8 cellular contexts compared by ENCODE assay signal in the genomic region with DNA sequence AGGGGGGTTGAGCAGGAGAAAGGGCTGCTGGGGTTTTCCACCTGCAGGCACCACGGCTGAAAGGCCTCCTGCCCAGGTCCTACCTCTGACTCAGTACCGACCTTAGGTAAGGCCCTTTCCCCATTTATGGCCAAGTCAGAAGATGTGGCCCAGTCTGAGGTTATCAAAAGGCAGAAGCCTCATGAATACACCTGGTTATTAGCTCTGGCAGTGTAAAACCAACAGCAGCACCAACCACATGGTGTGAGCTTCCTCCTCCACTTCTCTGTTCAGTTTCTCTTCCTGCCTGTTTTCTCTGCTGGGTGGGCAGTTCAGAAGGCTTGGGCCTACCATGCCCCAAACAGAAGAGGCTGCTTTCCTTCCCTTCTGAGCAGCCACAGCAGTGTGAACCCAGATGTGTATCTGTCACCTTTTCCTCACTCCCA.
DNase-seq lines count a peak whose midpoint lies in the region; ATAC-seq and TF ChIP-seq lines count a peak whose summit lies in the region.

No MANE protein-coding gene starts in this region.

- H3K4me3 Mint-ChIP-seq in activated naive CD8-positive, alpha-beta T cell treated with anti-CD3 and anti-CD28 coated beads for 36 hours = no peak overlapping the region
- no peak overlapping the region for H3K4me3 Mint-ChIP-seq in activated CD4-positive, alpha-beta memory T cell treated with anti-CD3 and anti-CD28 coated beads, Interleukin-2, amount 10 ng/mL, durations not matched to agents 7 days and 5 days

- TF ChIP-seq CTCF in GM13976 (IDR thresholded peaks at IDR 0.05; ENCODE audit: borderline replicate concordance, control extremely low read depth, extremely low read depth, insufficient read depth, missing control alignments) (no peak), body of pancreas (IDR thresholded peaks at IDR 0.05) (no peak)

- intact Hi-C loops in body of pancreas (cut with DNase I) = no loop called here

- ATAC-seq in GM19468 (IDR thresholded peaks at IDR 0.05; ENCODE audit: extremely low read depth, unreplicated experiment) = peak; percentile 45
- peak; percentile 80 for ATAC-seq in HG03159 (IDR thresholded peaks at IDR 0.05; ENCODE audit: unreplicated experiment)
- ATAC-seq in body of pancreas = no peak

- peaks cover 49% of the 10 kb centered on the region for H3K4me1 Mint-ChIP-seq in activated naive CD8-positive, alpha-beta T cell treated with anti-CD3 and anti-CD28 coated beads for 36 hours
- H3K4me1 Mint-ChIP-seq in activated CD4-positive, alpha-beta memory T cell treated with anti-CD3 and anti-CD28 coated beads, Interleukin-2, amount 10 ng/mL, durations not matched to agents 7 days and 5 days = peaks cover 26% of the 10 kb centered on the region

- WGBS in body of pancreas, 2 donors = 73 to 88% methylated on average over 2 of the region's 2 CpGs

- DNase-seq in GM13976 (ENCODE audit: low spot score) = peak; percentile 42
- peak; percentile 29 for DNase-seq in activated naive CD8-positive, alpha-beta T cell treated with anti-CD3 and anti-CD28 coated beads for 36 hours
- DNase-seq in superior temporal gyrus (ENCODE audit: extremely low spot score) = no peak
- no peak for DNase-seq in activated CD4-positive, alpha-beta memory T cell treated with anti-CD3 and anti-CD28 coated beads, Interleukin-2, amount 10 ng/mL, durations not matched to agents 7 days and 5 days
- DNase-seq in body of pancreas = no peak
- no peak for DNase-seq in NCI-H1436 treated with DMSO at 0.1 percent for 48 hours (lab: John Stamatoyannopoulos, UW)

- POLR2A ChIA-PET in activated CD4-positive, alpha-beta memory T cell treated with anti-CD3 and anti-CD28 coated beads, Interleukin-2, amount 10 ng/mL, durations not matched to agents 7 days and 5 days (lab: Charles Lee) = no interaction called here

- H3K4me3 ChIP-seq in body of pancreas = no peak overlapping the region

- in situ Hi-C loops in GM13976 (cut with MboI; ENCODE audit: low sequenced_read_pairs, unreplicated experiment) = no loop called here

- H3K27me3 Mint-ChIP-seq in activated naive CD8-positive, alpha-beta T cell treated with anti-CD3 and anti-CD28 coated beads for 36 hours = peaks cover 6% of the 10 kb centered on the region
- peaks cover 34% of the 10 kb centered on the region for H3K27me3 Mint-ChIP-seq in activated CD4-positive, alpha-beta memory T cell treated with anti-CD3 and anti-CD28 coated beads, Interleukin-2, amount 10 ng/mL, durations not matched to agents 7 days and 5 days

- no peaks in the 10 kb centered on the region for H3K27me3 ChIP-seq in body of pancreas

- H3K36me3 ChIP-seq in body of pancreas (replicated peaks in 1 of 2; ENCODE audit: insufficient read depth in 1 of 2, low read depth in 2 of 2) = no peaks in the 10 kb centered on the region

- H3K36me3 Mint-ChIP-seq in activated naive CD8-positive, alpha-beta T cell treated with anti-CD3 and anti-CD28 coated beads for 36 hours = peaks cover 2% of the 10 kb centered on the region
- H3K36me3 Mint-ChIP-seq in activated CD4-positive, alpha-beta memory T cell treated with anti-CD3 and anti-CD28 coated beads, Interleukin-2, amount 10 ng/mL, durations not matched to agents 7 days and 5 days (ENCODE audit: low read depth) = no peaks in the 10 kb centered on the region

- TF ChIP-seq POLR2A in body of pancreas (IDR thresholded peaks at IDR 0.05) = no peak

- H3K4me1 ChIP-seq in body of pancreas = peaks cover 5% of the 10 kb centered on the region

- CTCF ChIA-PET in activated CD4-positive, alpha-beta memory T cell treated with anti-CD3 and anti-CD28 coated beads, Interleukin-2, amount 10 ng/mL, durations not matched to agents 7 days and 5 days (lab: Charles Lee) = no interaction called here

- peaks cover 2% of the 10 kb centered on the region for H3K9me3 Mint-ChIP-seq in activated naive CD8-positive, alpha-beta T cell treated with anti-CD3 and anti-CD28 coated beads for 36 hours
- no peaks in the 10 kb centered on the region for H3K9me3 Mint-ChIP-seq in activated CD4-positive, alpha-beta memory T cell treated with anti-CD3 and anti-CD28 coated beads, Interleukin-2, amount 10 ng/mL, durations not matched to agents 7 days and 5 days

- H3K9me3 ChIP-seq in body of pancreas = no peaks in the 10 kb centered on the region

- H3K27ac Mint-ChIP-seq in activated naive CD8-positive, alpha-beta T cell treated with anti-CD3 and anti-CD28 coated beads for 36 hours = peak overlapping the region; percentile 73
- H3K27ac Mint-ChIP-seq in activated CD4-positive, alpha-beta memory T cell treated with anti-CD3 and anti-CD28 coated beads, Interleukin-2, amount 10 ng/mL, durations not matched to agents 7 days and 5 days = no peak overlapping the region

- H3K27ac ChIP-seq in body of pancreas = no peak overlapping the region

Comparison
In these comparisons a context has a peak if more than half of its experiments do, and no peak if none do; other contexts are left out.
1. DNase-seq: peak in GM13976 (single experiment) and activated naive CD8-positive, alpha-beta T cell treated with anti-CD3 and anti-CD28 coated beads for 36 hours (single experiment); none in superior temporal gyrus (single experiment), activated CD4-positive, alpha-beta memory T cell treated with anti-CD3 and anti-CD28 coated beads, Interleukin-2, amount 10 ng/mL, durations not matched to agents 7 days and 5 days (single experiment), body of pancreas (0 of 4) and NCI-H1436 treated with DMSO at 0.1 percent for 48 hours (single experiment).